ENCODE assay signal across 9 cellular contexts in genomic region chr12:124680863-124681778, GRCh38.
A peak's percentile ranks its signal among the peaks of the same experiment; 100 is the strongest.
DNase-seq lines count a peak whose midpoint lies in the region; ATAC-seq and TF ChIP-seq lines count a peak whose summit lies in the region.
"Had no signal": no experiment of that assay in that cellular context is flagged by ENCODE, and none has a peak within 500 bp of the region (broad histone marks: within the 10 kb centered on the region; RNA-seq: fewer than 3 reads in every experiment).

No MANE protein-coding gene starts in this region.

- intact Hi-C loops in activated CD8-positive, alpha-beta T cell treated with anti-CD3 and anti-CD28 coated beads for 36 hours (cut with micrococcal nuclease): no loop called here
- intact Hi-C loops in MCF 10A (cut with micrococcal nuclease): loop anchor here (1.0 to 10.0 kb wide), 7 partner anchors 39 to 644 kb away; no protein-coding TSS in a partner anchor
- intact Hi-C loops in right lobe of liver (cut with DNase I): loop anchor here in 1 of 2 donors (10.0 kb wide), 1 partner anchor 166 kb away; no protein-coding TSS in a partner anchor
- intact Hi-C loops in activated T-helper 1 cell treated with anti-CD3 and anti-CD28 coated beads, Interleukin-12 subunit alpha, Interleukin-12 subunit beta, Interleukin-2, Interleukin-4 antibody, amounts not matched to agents 30 ng/mL and 10 ng/mL and 1 ng/mL, durations not matched to agents 14 hours and 24 hours and 36 hours (cut with micrococcal nuclease): no loop called here

- no peaks in the 10 kb centered on the region for H3K9me3 Mint-ChIP-seq in activated CD8-positive, alpha-beta T cell treated with anti-CD3 and anti-CD28 coated beads for 36 hours
- H3K9me3 Mint-ChIP-seq in activated CD8-positive, alpha-beta T cell treated with anti-CD3 and anti-CD28 coated beads, Interleukin-2, amount 10 ng/mL, durations not matched to agents 7 days and 5 days (ENCODE audit: insufficient read depth): no peaks in the 10 kb centered on the region
- no peaks in the 10 kb centered on the region for H3K9me3 Mint-ChIP-seq in MCF 10A (ENCODE audit: unreplicated experiment)
- H3K9me3 Mint-ChIP-seq in activated T-helper 1 cell treated with anti-CD3 and anti-CD28 coated beads, Interleukin-12 subunit alpha, Interleukin-12 subunit beta, Interleukin-2, Interleukin-4 antibody, amounts not matched to agents 30 ng/mL and 10 ng/mL and 1 ng/mL, durations not matched to agents 14 hours and 24 hours and 36 hours: no peaks in the 10 kb centered on the region

- peak; percentile 59 for ATAC-seq in activated CD8-positive, alpha-beta T cell treated with anti-CD3 and anti-CD28 coated beads for 36 hours
- no peak for ATAC-seq in activated CD8-positive, alpha-beta T cell treated with anti-CD3 and anti-CD28 coated beads, Interleukin-2, amount 10 ng/mL, durations not matched to agents 7 days and 5 days
- peak; percentile 56 to 73 (median 62) for ATAC-seq in right lobe of liver
- peak; percentile 49 to 90 for ATAC-seq in upper lobe of left lung (ENCODE audit: low FRiP score in 2 of 2)

- POLR2A ChIA-PET in activated CD8-positive, alpha-beta T cell treated with anti-CD3 and anti-CD28 coated beads for 36 hours (lab: Charles Lee): no interaction called here
- POLR2A ChIA-PET in activated CD8-positive, alpha-beta T cell treated with anti-CD3 and anti-CD28 coated beads, Interleukin-2, amount 10 ng/mL, durations not matched to agents 7 days and 5 days (lab: Charles Lee): no interaction called here
- POLR2A ChIA-PET in MCF 10A (lab: Yijun Ruan, JAX): interaction anchor here (0.6 to 2.2 kb wide), 3 partner anchors 13 to 163 kb away, joined by 3 to 6 read pairs (median 5); no protein-coding TSS in a partner anchor

- H3K27me3 Mint-ChIP-seq in activated CD8-positive, alpha-beta T cell treated with anti-CD3 and anti-CD28 coated beads for 36 hours: no peaks in the 10 kb centered on the region
- no peaks in the 10 kb centered on the region for H3K27me3 Mint-ChIP-seq in activated CD8-positive, alpha-beta T cell treated with anti-CD3 and anti-CD28 coated beads, Interleukin-2, amount 10 ng/mL, durations not matched to agents 7 days and 5 days (ENCODE audit: low read depth)
- H3K27me3 Mint-ChIP-seq in MCF 10A (ENCODE audit: insufficient read depth, unreplicated experiment): no peaks in the 10 kb centered on the region
- peaks cover 9% of the 10 kb centered on the region for H3K27me3 Mint-ChIP-seq in activated T-helper 1 cell treated with anti-CD3 and anti-CD28 coated beads, Interleukin-12 subunit alpha, Interleukin-12 subunit beta, Interleukin-2, Interleukin-4 antibody, amounts not matched to agents 30 ng/mL and 10 ng/mL and 1 ng/mL, durations not matched to agents 14 hours and 24 hours and 36 hours (ENCODE audit: insufficient read depth)

- H3K9me3 ChIP-seq in right lobe of liver: no peaks in the 10 kb centered on the region
- no peaks in the 10 kb centered on the region for H3K9me3 ChIP-seq in upper lobe of left lung

- CTCF ChIA-PET in activated CD8-positive, alpha-beta T cell treated with anti-CD3 and anti-CD28 coated beads for 36 hours (lab: Charles Lee): no interaction called here
- CTCF ChIA-PET in activated CD8-positive, alpha-beta T cell treated with anti-CD3 and anti-CD28 coated beads, Interleukin-2, amount 10 ng/mL, durations not matched to agents 7 days and 5 days (lab: Charles Lee): no interaction called here
- CTCF ChIA-PET in MCF 10A (lab: Yijun Ruan, JAX): interaction anchor here (0.5 to 1.9 kb wide), 7 partner anchors 14 to 154 kb away, joined by 3 to 5 read pairs (median 3); no protein-coding TSS in a partner anchor

- H3K27me3 ChIP-seq in right lobe of liver (no peaks in the 10 kb centered on the region), upper lobe of left lung (no peaks in the 10 kb centered on the region)

- no peak for TF ChIP-seq CTCF in activated CD8-positive, alpha-beta T cell treated with anti-CD3 and anti-CD28 coated beads for 36 hours (IDR thresholded peaks at IDR 0.05)
- TF ChIP-seq CTCF in MCF 10A (IDR thresholded peaks at IDR 0.05; ENCODE audit: unreplicated experiment): peak; percentile 40
- TF ChIP-seq CTCF in right lobe of liver (IDR thresholded peaks at IDR 0.05): peak in 3 of 4 donors; percentile 5 to 20 (median 9)
- TF ChIP-seq CTCF in upper lobe of left lung (IDR thresholded peaks at IDR 0.05): peak in 3 of 6 experiments; percentile 20 to 35 (median 29)

- peaks cover 0 to 53% (median 24%) of the 10 kb centered on the region in 4 donors for H3K4me1 ChIP-seq in right lobe of liver
- peaks cover 45 to 65% (median 61%) of the 10 kb centered on the region in 4 donors for H3K4me1 ChIP-seq in upper lobe of left lung

- H3K36me3 ChIP-seq in right lobe of liver (no peaks in the 10 kb centered on the region), upper lobe of left lung (no peaks in the 10 kb centered on the region)

- H3K4me1 Mint-ChIP-seq in activated CD8-positive, alpha-beta T cell treated with anti-CD3 and anti-CD28 coated beads for 36 hours (ENCODE audit: low read depth): peaks cover 18% of the 10 kb centered on the region
- peaks cover 20% of the 10 kb centered on the region for H3K4me1 Mint-ChIP-seq in activated CD8-positive, alpha-beta T cell treated with anti-CD3 and anti-CD28 coated beads, Interleukin-2, amount 10 ng/mL, durations not matched to agents 7 days and 5 days (ENCODE audit: low read depth)
- H3K4me1 Mint-ChIP-seq in MCF 10A (ENCODE audit: insufficient read depth, unreplicated experiment): peaks cover 46% of the 10 kb centered on the region
- H3K4me1 Mint-ChIP-seq in activated T-helper 1 cell treated with anti-CD3 and anti-CD28 coated beads, Interleukin-12 subunit alpha, Interleukin-12 subunit beta, Interleukin-2, Interleukin-4 antibody, amounts not matched to agents 30 ng/mL and 10 ng/mL and 1 ng/mL, durations not matched to agents 14 hours and 24 hours and 36 hours (ENCODE audit: low read depth): peaks cover 14% of the 10 kb centered on the region

- 19% methylated on average over 16 of the region's 21 CpGs for WGBS in right lobe of liver (ENCODE audit: insufficient coverage, low coverage, low lambda C conversion rate, missing lambda C conversion rate)
- 75 to 81% methylated on average over 19 to 21 of the region's 21 CpGs for WGBS in upper lobe of left lung, 2 donors

- H3K4me3 ChIP-seq in right lobe of liver: no peak overlapping the region
- no peak overlapping the region for H3K4me3 ChIP-seq in upper lobe of left lung

- no peak for TF ChIP-seq EP300 in upper lobe of left lung (IDR thresholded peaks at IDR 0.05)

- no TSS peak for BruUV-seq in MCF 10A (replicated peaks; lab: Mats Ljungman, UMichigan)

- H3K27ac ChIP-seq in right lobe of liver (peak overlapping the region; percentile 85 to 95 (median 92)), upper lobe of left lung (peak overlapping the region in 3 of 4 donors; percentile 51 to 91 (median 78))

- TF ChIP-seq POLR2A in right lobe of liver (IDR thresholded peaks at IDR 0.05): no peak
- no peak for TF ChIP-seq POLR2A in upper lobe of left lung (IDR thresholded peaks at IDR 0.05)

- no peaks in the 10 kb centered on the region for H3K36me3 Mint-ChIP-seq in activated CD8-positive, alpha-beta T cell treated with anti-CD3 and anti-CD28 coated beads for 36 hours (ENCODE audit: low read depth)
- no peaks in the 10 kb centered on the region for H3K36me3 Mint-ChIP-seq in activated CD8-positive, alpha-beta T cell treated with anti-CD3 and anti-CD28 coated beads, Interleukin-2, amount 10 ng/mL, durations not matched to agents 7 days and 5 days (ENCODE audit: low read depth)
- no peaks in the 10 kb centered on the region for H3K36me3 Mint-ChIP-seq in MCF 10A (ENCODE audit: insufficient read depth, unreplicated experiment)
- H3K36me3 Mint-ChIP-seq in activated T-helper 1 cell treated with anti-CD3 and anti-CD28 coated beads, Interleukin-12 subunit alpha, Interleukin-12 subunit beta, Interleukin-2, Interleukin-4 antibody, amounts not matched to agents 30 ng/mL and 10 ng/mL and 1 ng/mL, durations not matched to agents 14 hours and 24 hours and 36 hours (ENCODE audit: low read depth): no peaks in the 10 kb centered on the region

- no peak overlapping the region for H3K4me3 Mint-ChIP-seq in activated CD8-positive, alpha-beta T cell treated with anti-CD3 and anti-CD28 coated beads for 36 hours
- no peak overlapping the region for H3K4me3 Mint-ChIP-seq in activated CD8-positive, alpha-beta T cell treated with anti-CD3 and anti-CD28 coated beads, Interleukin-2, amount 10 ng/mL, durations not matched to agents 7 days and 5 days
- H3K4me3 Mint-ChIP-seq in MCF 10A (ENCODE audit: unreplicated experiment): no peak overlapping the region
- no peak overlapping the region for H3K4me3 Mint-ChIP-seq in activated T-helper 1 cell treated with anti-CD3 and anti-CD28 coated beads, Interleukin-12 subunit alpha, Interleukin-12 subunit beta, Interleukin-2, Interleukin-4 antibody, amounts not matched to agents 30 ng/mL and 10 ng/mL and 1 ng/mL, durations not matched to agents 14 hours and 24 hours and 36 hours

- DNase-seq in activated CD8-positive, alpha-beta T cell treated with anti-CD3 and anti-CD28 coated beads for 36 hours: peak; percentile 8
- DNase-seq in activated CD8-positive, alpha-beta T cell treated with anti-CD3 and anti-CD28 coated beads, Interleukin-2, amount 10 ng/mL, durations not matched to agents 7 days and 5 days: no peak
- DNase-seq in NCI-H69 (lab: John Stamatoyannopoulos, UW) (peak; percentile 42), MCF 10A (ENCODE audit: unreplicated experiment) (peak; percentile 91), right lobe of liver (peak; percentile 80 to 85 (median 83)), upper lobe of left lung (peak in 1 of 2 donors; percentile 85), NCI-H526 (lab: John Stamatoyannopoulos, UW) (no peak)
- DNase-seq in activated T-helper 1 cell treated with anti-CD3 and anti-CD28 coated beads, Interleukin-12 subunit alpha, Interleukin-12 subunit beta, Interleukin-2, Interleukin-4 antibody, amounts not matched to agents 30 ng/mL and 10 ng/mL and 1 ng/mL, durations not matched to agents 14 hours and 24 hours and 36 hours (ENCODE audit: low spot score): no peak
- DNase-seq: DND-41 had no signal

- H3K27ac Mint-ChIP-seq in activated CD8-positive, alpha-beta T cell treated with anti-CD3 and anti-CD28 coated beads for 36 hours: no peak overlapping the region
- H3K27ac Mint-ChIP-seq in activated CD8-positive, alpha-beta T cell treated with anti-CD3 and anti-CD28 coated beads, Interleukin-2, amount 10 ng/mL, durations not matched to agents 7 days and 5 days: no peak overlapping the region
- H3K27ac Mint-ChIP-seq in MCF 10A (ENCODE audit: low read depth, unreplicated experiment): peak overlapping the region; percentile 18
- no peak overlapping the region for H3K27ac Mint-ChIP-seq in activated T-helper 1 cell treated with anti-CD3 and anti-CD28 coated beads, Interleukin-12 subunit alpha, Interleukin-12 subunit beta, Interleukin-2, Interleukin-4 antibody, amounts not matched to agents 30 ng/mL and 10 ng/mL and 1 ng/mL, durations not matched to agents 14 hours and 24 hours and 36 hours

Comparison
In these comparisons a context has a peak if more than half of its experiments do, and no peak if none do; other contexts are left out.
1. DNase-seq: peak in activated CD8-positive, alpha-beta T cell treated with anti-CD3 and anti-CD28 coated beads for 36 hours (single experiment), NCI-H69 (single experiment), MCF 10A (single experiment) and right lobe of liver (3 of 3); none in activated CD8-positive, alpha-beta T cell treated with anti-CD3 and anti-CD28 coated beads, Interleukin-2, amount 10 ng/mL, durations not matched to agents 7 days and 5 days (single experiment), NCI-H526 (0 of 2) and activated T-helper 1 cell treated with anti-CD3 and anti-CD28 coated beads, Interleukin-12 subunit alpha, Interleukin-12 subunit beta, Interleukin-2, Interleukin-4 antibody, amounts not matched to agents 30 ng/mL and 10 ng/mL and 1 ng/mL, durations not matched to agents 14 hours and 24 hours and 36 hours (single experiment).